ENCODE assay signal across 26 cellular contexts in the genomic region with DNA sequence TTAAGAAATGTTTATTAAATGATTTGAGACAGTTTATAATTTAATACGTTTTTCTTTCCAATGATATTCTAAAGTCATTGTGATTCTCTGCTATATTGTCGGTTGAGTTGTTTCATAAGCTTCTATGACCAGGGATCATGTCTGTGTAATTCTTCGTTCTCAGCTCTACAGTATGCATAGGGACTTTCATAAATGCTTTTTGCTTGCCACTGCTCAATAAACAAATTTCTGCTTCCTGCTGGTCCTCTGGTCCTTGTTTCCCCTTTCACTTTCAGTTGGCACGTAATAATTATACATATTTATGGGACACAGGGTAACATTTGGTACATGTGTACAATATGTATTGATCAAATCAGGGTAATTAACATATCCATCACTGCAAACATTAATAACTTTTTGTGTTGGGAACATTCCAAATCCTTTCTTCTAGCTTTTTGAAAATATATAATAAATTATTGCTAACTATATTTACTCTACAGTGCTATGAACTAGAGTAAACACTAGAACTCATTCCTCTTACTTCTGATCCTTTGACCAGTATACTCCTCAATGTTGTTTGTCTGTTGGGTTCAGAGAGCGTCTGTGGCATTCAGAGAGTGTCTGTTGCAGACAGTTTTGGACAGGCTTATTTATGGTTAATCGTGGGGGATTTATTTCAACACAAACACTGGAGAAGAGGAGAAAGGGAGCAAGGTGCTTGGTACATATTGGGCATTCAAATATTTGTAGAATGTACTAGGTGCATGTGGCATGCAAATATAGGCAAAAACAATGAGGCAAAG.
"Had no signal": no experiment of that assay in that cellular context is flagged by ENCODE, and none has a peak within 500 bp of the region (broad histone marks: within the 10 kb centered on the region; RNA-seq: fewer than 3 reads in every experiment).

No MANE protein-coding gene starts in this region.

- H3K9me3 Mint-ChIP-seq: activated CD4-positive, alpha-beta memory T cell treated with anti-CD3 and anti-CD28 coated beads, Interleukin-2, amount 10 ng/mL, durations not matched to agents 7 days and 5 days; activated CD4-positive, alpha-beta T cell treated with anti-CD3 and anti-CD28 coated beads, Interleukin-2, amount 10 ng/mL, durations not matched to agents 7 days and 5 days; activated naive CD4-positive, alpha-beta T cell treated with anti-CD3 and anti-CD28 coated beads for 36 hours; activated T-helper 17 cell treated with anti-CD3 and anti-CD28 coated beads, Interleukin-2, amount 50 U/mL, for 72 hours had no signal

- H3K36me3 ChIP-seq: brain microvascular endothelial cell, cardiac muscle cell had no signal

- H3K4me3 Mint-ChIP-seq: activated B cell treated with CpG ODN at 0.5 μM for 24 hours; activated CD4-positive, alpha-beta memory T cell treated with anti-CD3 and anti-CD28 coated beads, Interleukin-2, amount 10 ng/mL, durations not matched to agents 7 days and 5 days; activated CD4-positive, alpha-beta T cell treated with anti-CD3 and anti-CD28 coated beads, Interleukin-2, amount 10 ng/mL, durations not matched to agents 7 days and 5 days; activated naive CD4-positive, alpha-beta T cell treated with anti-CD3 and anti-CD28 coated beads for 36 hours; activated naive CD8-positive, alpha-beta T cell; activated T-helper 17 cell treated with anti-CD3 and anti-CD28 coated beads, Interleukin-2, amount 50 U/mL, for 72 hours; T-helper 17 cell had no signal

- H3K4me2 ChIP-seq: KMS-11, PC-9 had no signal

- H3K27ac Mint-ChIP-seq: activated B cell treated with CpG ODN at 0.5 μM for 24 hours; activated CD4-positive, alpha-beta memory T cell treated with anti-CD3 and anti-CD28 coated beads, Interleukin-2, amount 10 ng/mL, durations not matched to agents 7 days and 5 days; activated CD4-positive, alpha-beta T cell treated with anti-CD3 and anti-CD28 coated beads, Interleukin-2, amount 10 ng/mL, durations not matched to agents 7 days and 5 days; activated naive CD4-positive, alpha-beta T cell treated with anti-CD3 and anti-CD28 coated beads for 36 hours; activated naive CD8-positive, alpha-beta T cell; activated T-helper 17 cell treated with anti-CD3 and anti-CD28 coated beads, Interleukin-2, amount 50 U/mL, for 72 hours; T-helper 17 cell had no signal

- H2AFZ ChIP-seq: PC-9 had no signal

- H3K27ac ChIP-seq: brain microvascular endothelial cell, cardiac muscle cell, KMS-11, PC-9 had no signal

- FAIRE-seq: TTC549 had no signal

- H3K4me3 ChIP-seq: cardiac muscle cell, PC-9 had no signal

- H3K36me3 Mint-ChIP-seq: activated naive CD8-positive, alpha-beta T cell had no signal

- H3K27me3 ChIP-seq: brain microvascular endothelial cell, cardiac muscle cell had no signal

- ATAC-seq: activated T-helper 17 cell treated with anti-CD3 and anti-CD28 coated beads, Interleukin-2, amount 50 U/mL, for 72 hours; T-helper 17 cell had no signal

- H3K27me3 Mint-ChIP-seq: activated B cell treated with CpG ODN at 0.5 μM for 24 hours; activated CD4-positive, alpha-beta memory T cell treated with anti-CD3 and anti-CD28 coated beads, Interleukin-2, amount 10 ng/mL, durations not matched to agents 7 days and 5 days; activated CD4-positive, alpha-beta T cell treated with anti-CD3 and anti-CD28 coated beads, Interleukin-2, amount 10 ng/mL, durations not matched to agents 7 days and 5 days; activated naive CD8-positive, alpha-beta T cell; T-helper 17 cell had no signal

- DNase-seq: activated B cell treated with CpG ODN at 0.5 μM for 24 hours; activated CD4-positive, alpha-beta memory T cell treated with anti-CD3 and anti-CD28 coated beads, Interleukin-2, amount 10 ng/mL, durations not matched to agents 7 days and 5 days; activated CD4-positive, alpha-beta T cell treated with anti-CD3 and anti-CD28 coated beads, Interleukin-2, amount 10 ng/mL, durations not matched to agents 7 days and 5 days; activated gamma-delta T cell; activated naive CD4-positive, alpha-beta T cell treated with anti-CD3 and anti-CD28 coated beads for 36 hours; activated T-cell treated with anti-CD3 and anti-CD28 coated beads for 4 hours; activated T-cell treated with anti-CD3 and anti-CD28 coated beads, Interleukin-2, amount 50 U/mL, for 48 hours; brain microvascular endothelial cell; NCI-H1092 treated with DMSO at 0.1 percent for 48 hours; NCI-H1417 treated with DMSO at 0.1 percent for 48 hours; NCI-H1694 treated with DMSO at 0.1 percent for 48 hours; NCI-H2081; NCI-H2227 treated with DMSO at 0.1 percent for 48 hours; NCI-H446 treated with DMSO at 0.1 percent for 48 hours; NCI-H524 treated with DMSO at 0.1 percent for 48 hours; NCI-H82; NK-92 treated with Interleukin-12 subunit alpha and Interleukin-12 subunit beta, amount 100 ng/mL, for 24 hours; PC-9; SIG-M5; T-helper 17 cell; T-helper 9 cell had no signal

- H3K9ac ChIP-seq: KMS-11 had no signal

- H3K4me1 Mint-ChIP-seq: activated CD4-positive, alpha-beta memory T cell treated with anti-CD3 and anti-CD28 coated beads, Interleukin-2, amount 10 ng/mL, durations not matched to agents 7 days and 5 days; activated CD4-positive, alpha-beta T cell treated with anti-CD3 and anti-CD28 coated beads, Interleukin-2, amount 10 ng/mL, durations not matched to agents 7 days and 5 days; activated T-helper 17 cell treated with anti-CD3 and anti-CD28 coated beads, Interleukin-2, amount 50 U/mL, for 72 hours; T-helper 17 cell had no signal
